17 cellular contexts compared by ENCODE assay signal in genomic region chr6:121965739-121966138, GRCh38.
"Had no signal": no experiment of that assay in that cellular context is flagged by ENCODE, and none has a peak within 500 bp of the region (broad histone marks: within the 10 kb centered on the region; RNA-seq: fewer than 3 reads in every experiment).

No MANE protein-coding gene starts in this region.

- ATAC-seq: activated CD4-positive, alpha-beta T cell treated with anti-CD3 and anti-CD28 coated beads for 36 hours; activated naive CD4-positive, alpha-beta T cell treated with anti-CD3 and anti-CD28 coated beads, Interleukin-2, amount 50 U/mL, for 72 hours; gastroesophageal sphincter; heart right ventricle; left ventricle myocardium superior; natural killer cell; T-cell; WTC11 had no signal

- H3K4me3 ChIP-seq: esophagus muscularis mucosa, gastroesophageal sphincter, heart right ventricle, tibial artery had no signal

- H3K4me1 ChIP-seq: heart right ventricle, tibial artery had no signal

- H3K9me3 ChIP-seq: gastroesophageal sphincter, tibial artery had no signal

- H3K27me3 ChIP-seq: esophagus muscularis mucosa, gastroesophageal sphincter, heart right ventricle, tibial artery had no signal

- H3K36me3 ChIP-seq: esophagus muscularis mucosa, gastroesophageal sphincter, heart right ventricle, tibial artery had no signal

- DNase-seq: activated CD4-positive, alpha-beta T cell treated with anti-CD3 and anti-CD28 coated beads for 36 hours; activated CD4-positive, alpha-beta T cell treated with anti-CD3 and anti-CD28 coated beads, Interleukin-2, amount 50 U/mL, for 48 hours; activated gamma-delta T cell treated with Interleukin-2 at 50 U/mL for 16 hours; cerebellar nuclear complex; effector memory CD4-positive, alpha-beta T cell; heart right ventricle; immature natural killer cell; left ventricle myocardium superior; natural killer cell; stimulated activated CD4-positive, alpha-beta T cell treated with anti-CD3 and anti-CD28 coated beads, Interleukin-2, amount 100 ng/mL, for 24 hours; stimulated activated naive CD4-positive, alpha-beta T cell treated with Interleukin-2 at 50 U/mL for 16 hours; T-cell; tibial artery had no signal
